In genomic region chr9:127896395-127897193, GRCh38 we compare ENCODE assay signal across 10 cellular contexts. TPM values are rescaled to one million over a fixed set of nuclear protein-coding genes. Genes with fewer than 3 reads are reported as not detected.
DNase-seq lines count a peak whose midpoint lies in the region; ATAC-seq and TF ChIP-seq lines count a peak whose summit lies in the region.
"Had no signal": no experiment of that assay in that cellular context is flagged by ENCODE, and none has a peak within 500 bp of the region (broad histone marks: within the 10 kb centered on the region; RNA-seq: fewer than 3 reads in every experiment).

No MANE protein-coding gene starts in this region.

- TF ChIP-seq CTCF in endothelial cell (IDR thresholded peaks at IDR 0.05; ENCODE audit: unreplicated experiment): no peak
- no peak for TF ChIP-seq CTCF in natural killer cell (IDR thresholded peaks at IDR 0.05)
- no peak for TF ChIP-seq CTCF in type B pancreatic cell (conservative IDR thresholded peaks at IDR 0.05)

- intact Hi-C loops in natural killer cell (cut with micrococcal nuclease): no loop called here

- no peak overlapping the region for H3K4me3 Mint-ChIP-seq in T-helper 2 cell treated with Interferon-gamma antibody and Interleukin-4, amounts not matched to agents 5 μg/mL and 100 μg/mL, for 36 hours
- H3K4me3 Mint-ChIP-seq in endothelial cell (ENCODE audit: unreplicated experiment) (peak overlapping the region; percentile 51), natural killer cell (no peak overlapping the region), type B pancreatic cell (peak overlapping the region; percentile 78)
- H3K4me3 Mint-ChIP-seq: T-helper 1 cell treated with Interleukin-12 subunit alpha and Interleukin-12 subunit beta and Interleukin-4 antibody, amounts not matched to agents 30 μg/mL and 1 μg/mL, for 36 hours had no signal

- no peak for DNase-seq in T-helper 2 cell treated with Interferon-gamma antibody and Interleukin-4, amounts not matched to agents 5 μg/mL and 100 μg/mL, for 36 hours (ENCODE audit: low spot score)
- DNase-seq in T-helper 2 cell: no peak
- DNase-seq in endothelial cell (ENCODE audit: low spot score): no peak
- DNase-seq in natural killer cell: no peak
- no peak for DNase-seq in type B pancreatic cell (ENCODE audit: extremely low spot score, unreplicated experiment)
- DNase-seq in activated CD4-positive, alpha-beta T cell treated with anti-CD3 and anti-CD28 coated beads for 1 hour: no peak
- no peak for DNase-seq in NAMALWA (ENCODE audit: low spot score)
- DNase-seq in NCI-H1436 (lab: John Stamatoyannopoulos, UW): no peak

- H3K27ac Mint-ChIP-seq in T-helper 2 cell treated with Interferon-gamma antibody and Interleukin-4, amounts not matched to agents 5 μg/mL and 100 μg/mL, for 36 hours: peak overlapping the region; percentile 36
- H3K27ac Mint-ChIP-seq in endothelial cell (ENCODE audit: unreplicated experiment) (peak overlapping the region; percentile 8), natural killer cell (peak overlapping the region; percentile 43 to 63), type B pancreatic cell (peak overlapping the region; percentile 70)
- H3K27ac Mint-ChIP-seq: T-helper 1 cell treated with Interleukin-12 subunit alpha and Interleukin-12 subunit beta and Interleukin-4 antibody, amounts not matched to agents 30 μg/mL and 1 μg/mL, for 36 hours had no signal

- peaks cover 31% of the 10 kb centered on the region for H3K9me3 Mint-ChIP-seq in T-helper 2 cell treated with Interferon-gamma antibody and Interleukin-4, amounts not matched to agents 5 μg/mL and 100 μg/mL, for 36 hours
- H3K9me3 Mint-ChIP-seq in endothelial cell (ENCODE audit: unreplicated experiment) (no peaks in the 10 kb centered on the region), natural killer cell (no peaks in the 10 kb centered on the region), type B pancreatic cell (no peaks in the 10 kb centered on the region)

- peaks cover 20% of the 10 kb centered on the region for H3K4me1 Mint-ChIP-seq in T-helper 2 cell treated with Interferon-gamma antibody and Interleukin-4, amounts not matched to agents 5 μg/mL and 100 μg/mL, for 36 hours (ENCODE audit: low read depth)
- peaks cover 22% of the 10 kb centered on the region for H3K4me1 Mint-ChIP-seq in endothelial cell (ENCODE audit: unreplicated experiment)
- H3K4me1 Mint-ChIP-seq in natural killer cell: peaks cover 34 to 62% of the 10 kb centered on the region in 2 donors
- H3K4me1 Mint-ChIP-seq in type B pancreatic cell (ENCODE audit: unreplicated experiment): peaks cover 11% of the 10 kb centered on the region

- H3K27me3 Mint-ChIP-seq in T-helper 2 cell treated with Interferon-gamma antibody and Interleukin-4, amounts not matched to agents 5 μg/mL and 100 μg/mL, for 36 hours (ENCODE audit: low read depth): no peaks in the 10 kb centered on the region
- H3K27me3 Mint-ChIP-seq in endothelial cell (ENCODE audit: unreplicated experiment) (peaks cover 6% of the 10 kb centered on the region), natural killer cell (ENCODE audit: low read depth in 2 of 2) (no peaks in the 10 kb centered on the region), type B pancreatic cell (no peaks in the 10 kb centered on the region)

- peaks cover 65% of the 10 kb centered on the region for H3K36me3 Mint-ChIP-seq in T-helper 2 cell treated with Interferon-gamma antibody and Interleukin-4, amounts not matched to agents 5 μg/mL and 100 μg/mL, for 36 hours (ENCODE audit: low read depth)
- H3K36me3 Mint-ChIP-seq in endothelial cell (ENCODE audit: low read depth, unreplicated experiment): peaks cover 40% of the 10 kb centered on the region
- H3K36me3 Mint-ChIP-seq in natural killer cell: peaks cover 21% of the 10 kb centered on the region
- H3K36me3 Mint-ChIP-seq in type B pancreatic cell: peaks cover 36% of the 10 kb centered on the region

- no peak for ATAC-seq in natural killer cell
- ATAC-seq: stimulated activated naive CD8-positive, alpha-beta T cell treated with anti-CD3 and anti-CD28 coated beads, Interleukin-15, Interleukin-2, amounts not matched to agents 100 U/mL and 50 U/mL, for 24 hours had no signal

RNA-seq across cellular contexts. Expression of gene ST6GALNAC6, which starts 2.8 kb away (rescaled TPM):
- total RNA-seq in endothelial cell (ENCODE audit: unreplicated experiment) (80.0 TPM), natural killer cell (100 to 1,000 TPM; 120 to 148 (median 127) TPM), type B pancreatic cell (ENCODE audit: low replicate concordance) (19.8 and 32.6 TPM in 2 replicates)

RNA-seq across cellular contexts. Expression of gene AK1, which starts 19.1 kb away (rescaled TPM):
- 63.3 TPM for total RNA-seq in endothelial cell (ENCODE audit: unreplicated experiment)
- total RNA-seq in natural killer cell: 10 to 100 TPM; 47.3 to 76.3 (median 54.2) TPM
- total RNA-seq in type B pancreatic cell (ENCODE audit: low replicate concordance): 35.2 and 59.8 TPM in 2 replicates

RNA-seq across cellular contexts. Expression of gene ST6GALNAC4, which starts 20.2 kb away (rescaled TPM):
- 25.0 TPM for total RNA-seq in endothelial cell (ENCODE audit: unreplicated experiment)
- total RNA-seq in natural killer cell: 10 to 100 TPM; 18.8 to 33.0 (median 20.4) TPM
- total RNA-seq in type B pancreatic cell (ENCODE audit: low replicate concordance): 11.9 and 17.5 TPM in 2 replicates

RNA-seq across cellular contexts. Expression of gene PIP5KL1, which starts 34.0 kb away (rescaled TPM):
- total RNA-seq in endothelial cell (ENCODE audit: unreplicated experiment) (2.4 TPM), natural killer cell (1 to 10 TPM in 1 of 3 donors, under 1 TPM in 2; 0.52 to 1.4 (median 0.97) TPM), type B pancreatic cell (ENCODE audit: low replicate concordance) (5.8 and 9.4 TPM in 2 replicates)

RNA-seq across cellular contexts. Expression of gene DPM2, which starts 41.1 kb away (rescaled TPM):
- total RNA-seq in endothelial cell (ENCODE audit: unreplicated experiment): 31.5 TPM
- 10 to 100 TPM; 22.9 to 31.4 (median 24.1) TPM for total RNA-seq in natural killer cell
- 41.6 and 56.3 TPM in 2 replicates for total RNA-seq in type B pancreatic cell (ENCODE audit: low replicate concordance)

Comparison
In these comparisons a context has a peak if more than half of its experiments do, and no peak if none do; other contexts are left out.
1. H3K27ac Mint-ChIP-seq: peak in every context shown above with its lines; median percentile 70 in type B pancreatic cell; 53 in natural killer cell; 36 in T-helper 2 cell treated with Interferon-gamma antibody and Interleukin-4, amounts not matched to agents 5 μg/mL and 100 μg/mL, for 36 hours; 8 in endothelial cell.
2. H3K4me3 Mint-ChIP-seq: peak in endothelial cell (single experiment) and type B pancreatic cell (single experiment); none in T-helper 2 cell treated with Interferon-gamma antibody and Interleukin-4, amounts not matched to agents 5 μg/mL and 100 μg/mL, for 36 hours (single experiment) and natural killer cell (single experiment).